24 cellular contexts compared by ENCODE assay signal in genomic region chr2:185802926-185803325, GRCh38.
"Had no signal": no experiment of that assay in that cellular context is flagged by ENCODE, and none has a peak within 500 bp of the region (broad histone marks: within the 10 kb centered on the region; RNA-seq: fewer than 3 reads in every experiment).

No MANE protein-coding gene starts in this region.

- H3K9me3 ChIP-seq: body of pancreas, colonic mucosa had no signal

- H3K4me1 ChIP-seq: body of pancreas, colonic mucosa had no signal

- H3K4me3 ChIP-seq: body of pancreas, colonic mucosa, dorsolateral prefrontal cortex had no signal

- H3K36me3 ChIP-seq: colonic mucosa had no signal

- H3K27ac ChIP-seq: body of pancreas, colonic mucosa, dorsolateral prefrontal cortex had no signal

- DNase-seq: activated CD4-positive, alpha-beta memory T cell treated with anti-CD3 and anti-CD28 coated beads, Interleukin-2, amount 10 ng/mL, durations not matched to agents 7 days and 5 days; activated CD4-positive, alpha-beta T cell treated with anti-CD3 and anti-CD28 coated beads for 1 hour; activated CD4-positive, alpha-beta T cell treated with anti-CD3 and anti-CD28 coated beads for 4 hours; activated CD4-positive, alpha-beta T cell treated with anti-CD3 and anti-CD28 coated beads, Interleukin-2, amount 10 ng/mL, durations not matched to agents 7 days and 5 days; activated CD4-positive, alpha-beta T cell treated with anti-CD3 and anti-CD28 coated beads, Interleukin-2, amount 50 U/mL, for 4 hours; activated CD8-positive, alpha-beta memory T cell treated with anti-CD3 and anti-CD28 coated beads, Interleukin-2, amount 50 U/mL, for 4 hours; activated effector memory CD4-positive, alpha-beta T cell treated with anti-CD3 and anti-CD28 coated beads, Interleukin-2, amount 50 U/mL, for 16 hours; activated naive CD4-positive, alpha-beta T cell treated with anti-CD3 and anti-CD28 coated beads for 36 hours; activated naive CD8-positive, alpha-beta T cell treated with anti-CD3 and anti-CD28 coated beads, Interleukin-2, amount 10 ng/mL, durations not matched to agents 7 days and 5 days; activated T-cell treated with anti-CD3 and anti-CD28 coated beads, Interleukin-2, amount 50 U/mL, for 1 hour; activated T-cell treated with anti-CD3 and anti-CD28 coated beads, Interleukin-2, amount 50 U/mL, for 48 hours; amygdala; aorta; body of pancreas; caudate nucleus; colonic mucosa; dorsolateral prefrontal cortex; effector memory CD4-positive, alpha-beta T cell; endodermal cell; foreskin fibroblast; head of caudate nucleus; T-helper 2 cell had no signal

- H3K27me3 ChIP-seq: body of pancreas, colonic mucosa, dorsolateral prefrontal cortex had no signal

- ATAC-seq: activated naive CD4-positive, alpha-beta T cell treated with anti-CD3 and anti-CD28 coated beads, Interleukin-2, amount 50 U/mL, for 72 hours; body of pancreas; esophagus mucosa had no signal
